ENCODE assay signal across 8 cellular contexts in genomic region chr17:12020595-12021590, GRCh38. TPM values are rescaled to one million over a fixed set of nuclear protein-coding genes. Genes with fewer than 3 reads are reported as not detected.
A peak's percentile ranks its signal among the peaks of the same experiment; 100 is the strongest.
DNase-seq lines count a peak whose midpoint lies in the region; ATAC-seq, FAIRE-seq and TF ChIP-seq lines count a peak whose summit lies in the region.

Gene MAP2K4, plus strand, starts transcription at chr17:12020877. Its CDS starts 10 bp downstream, at chr17:12020887.

- H3K9me3 Mint-ChIP-seq in astrocyte (ENCODE audit: unreplicated experiment): no peaks in the 10 kb centered on the region

- DNase-seq in NCI-H146 treated with DMSO at 0.1 percent for 48 hours (lab: John Stamatoyannopoulos, UW; ENCODE audit: unreplicated experiment) (peak; percentile 37), T-helper 22 cell (ENCODE audit: low read depth) (peak; percentile 78), astrocyte (ENCODE audit: low read depth) (peak; percentile 68), hepatocyte (ENCODE audit: low spot score) (peak; percentile 96), retina (peak; percentile 91), OCI-M2 (lab: John Stamatoyannopoulos, UW; ENCODE audit: unreplicated experiment) (no peak)

- no peaks in the 10 kb centered on the region for H3K27me3 ChIP-seq in astrocyte (ENCODE audit: insufficient read depth, low read length)
- no peaks in the 10 kb centered on the region for H3K27me3 ChIP-seq in hepatocyte

- no peak for FAIRE-seq in astrocyte (lab: Jason Lieb, UNC)

- TF ChIP-seq CTCF in astrocyte (IDR thresholded peaks at IDR 0.05; ENCODE audit: insufficient read depth, low read depth, low read length) (no peak), hepatocyte (IDR thresholded peaks at IDR 0.05; ENCODE audit: poor library complexity) (no peak)

- WGBS in hepatocyte (ENCODE audit: low lambda C conversion rate, missing lambda C conversion rate): 1% methylated on average over 67 of the region's 124 CpGs

- no peaks in the 10 kb centered on the region for H3K36me3 Mint-ChIP-seq in astrocyte (ENCODE audit: low read depth, unreplicated experiment)

- H4K20me1 ChIP-seq in astrocyte (ENCODE audit: insufficient read depth, low read length): peaks cover 38% of the 10 kb centered on the region
- peaks cover 42% of the 10 kb centered on the region for H4K20me1 ChIP-seq in hepatocyte (ENCODE audit: insufficient read depth, poor library complexity, severe bottlenecking)

- H3K4me1 ChIP-seq in astrocyte (ENCODE audit: insufficient read depth, low read length) (peaks cover 26% of the 10 kb centered on the region), hepatocyte (ENCODE audit: insufficient read depth) (peaks cover 20% of the 10 kb centered on the region)

- H3K27ac ChIP-seq in astrocyte (ENCODE audit: low read depth, low read length) (peak within 1 kb of the TSS; percentile 71), hepatocyte (peak within 1 kb of the TSS; percentile 98)

- H3K9me2 ChIP-seq in hepatocyte (replicated peaks; ENCODE audit: insufficient read depth): no peaks in the 10 kb centered on the region

- peak within 1 kb of the TSS; percentile 91 for H3K9ac ChIP-seq in astrocyte (ENCODE audit: low read length)

- peak within 1 kb of the TSS; percentile 93 for H3K4me3 Mint-ChIP-seq in astrocyte (ENCODE audit: unreplicated experiment)

- peaks cover 47% of the 10 kb centered on the region for H3K79me2 ChIP-seq in astrocyte (ENCODE audit: insufficient read depth, low read length)
- H3K79me2 ChIP-seq in hepatocyte: peaks cover 50% of the 10 kb centered on the region

- peak within 1 kb of the TSS; percentile 87 for H3K4me2 ChIP-seq in astrocyte (ENCODE audit: low read length)
- peak within 1 kb of the TSS; percentile 94 for H3K4me2 ChIP-seq in hepatocyte

- peaks cover 34% of the 10 kb centered on the region for H3K4me1 Mint-ChIP-seq in astrocyte (ENCODE audit: low read depth, unreplicated experiment)

- H3K27ac Mint-ChIP-seq in astrocyte (ENCODE audit: unreplicated experiment): peak within 1 kb of the TSS; percentile 62

- H3K9me3 ChIP-seq in astrocyte (ENCODE audit: insufficient read depth, low read depth, low read length) (no peaks in the 10 kb centered on the region), hepatocyte (ENCODE audit: low read depth) (no peaks in the 10 kb centered on the region)

- H2AFZ ChIP-seq in astrocyte (ENCODE audit: low read depth, low read length) (peak within 1 kb of the TSS; percentile 80), hepatocyte (peak within 1 kb of the TSS; percentile 60)

- ATAC-seq in GM18498 (IDR thresholded peaks at IDR 0.05; ENCODE audit: unreplicated experiment) (peak; percentile 96), HG02763 (IDR thresholded peaks at IDR 0.05; ENCODE audit: unreplicated experiment) (peak; percentile 93)

- H3K27me3 Mint-ChIP-seq in astrocyte (ENCODE audit: low read depth, unreplicated experiment): peaks cover 7% of the 10 kb centered on the region

- no peaks in the 10 kb centered on the region for H3K36me3 ChIP-seq in astrocyte (ENCODE audit: insufficient read depth, low read length)
- no peaks in the 10 kb centered on the region for H3K36me3 ChIP-seq in hepatocyte (replicated peaks; ENCODE audit: insufficient read depth, low read depth)

- H3K4me3 ChIP-seq in astrocyte (ENCODE audit: insufficient read depth, low read depth, low read length): peak within 1 kb of the TSS; percentile 64
- peak within 1 kb of the TSS; percentile 92 for H3K4me3 ChIP-seq in hepatocyte

RNA-seq across cellular contexts. Expression of gene MAP2K4, which starts in this region (rescaled TPM):
- 37.5 and 42.5 TPM in 2 replicates for total RNA-seq in astrocyte
- 53.6 and 57.0 TPM in 2 replicates for total RNA-seq in hepatocyte
- 36.2 and 38.5 TPM in 2 replicates for polyA plus RNA-seq in hepatocyte
